21 cellular contexts compared by ENCODE assay signal in the genomic region with DNA sequence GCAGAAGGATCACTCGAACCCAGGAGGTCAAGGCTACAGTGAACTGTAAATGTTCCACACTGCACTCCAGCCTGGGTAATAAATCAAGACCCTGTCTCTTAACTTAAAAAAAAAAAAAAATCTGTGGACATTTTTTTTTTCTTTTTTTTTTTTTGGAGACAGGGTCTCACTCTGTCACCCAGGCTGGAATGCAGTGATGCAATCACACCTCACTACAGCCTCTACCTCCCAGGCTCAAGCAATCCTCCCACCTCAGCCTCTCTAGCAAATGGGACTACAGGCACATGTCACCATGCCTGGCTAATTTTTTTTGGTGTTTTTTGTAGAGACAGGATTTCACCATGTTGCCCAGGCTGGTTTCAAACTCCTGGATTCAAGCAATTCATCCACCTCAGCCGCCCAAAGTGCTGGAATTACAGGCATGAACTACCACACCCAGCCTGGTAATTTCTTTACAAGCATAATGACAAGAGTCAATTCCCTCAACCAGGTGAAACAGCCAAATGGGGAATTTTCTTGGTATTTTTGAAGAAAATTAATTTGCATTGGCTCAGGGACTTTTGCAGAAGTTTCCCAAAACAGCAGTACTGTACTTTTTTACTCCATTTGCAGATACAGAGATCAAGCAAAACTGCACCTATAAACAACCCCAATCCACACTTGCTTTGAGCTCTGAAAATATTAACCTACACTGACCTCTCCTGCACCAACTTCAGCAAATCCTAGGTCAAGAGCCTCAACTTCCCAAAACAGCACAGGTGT. TPM values are rescaled to one million over a fixed set of nuclear protein-coding genes. Genes with fewer than 3 reads are reported as not detected.
DNase-seq lines count a peak whose midpoint lies in the region; ATAC-seq, FAIRE-seq and TF ChIP-seq lines count a peak whose summit lies in the region.
"Had no signal": no experiment of that assay in that cellular context is flagged by ENCODE, and none has a peak within 500 bp of the region (broad histone marks: within the 10 kb centered on the region; RNA-seq: fewer than 3 reads in every experiment).

No MANE protein-coding gene starts in this region.

- H3K27me3 ChIP-seq in HepG2 (ENCODE audit: control insufficient read depth in 1 of 2, insufficient read depth in 2 of 2, low read length in 2 of 2) (no peaks in the 10 kb centered on the region), right lobe of liver (no peaks in the 10 kb centered on the region), colonic mucosa (no peaks in the 10 kb centered on the region), transverse colon (no peaks in the 10 kb centered on the region), ovary (no peaks in the 10 kb centered on the region)
- H3K27me3 ChIP-seq: body of pancreas, gastroesophageal sphincter, Peyer's patch had no signal

- no peak for ATAC-seq in HepG2
- ATAC-seq in right lobe of liver = no peak
- no peak for ATAC-seq in GM18502 (IDR thresholded peaks at IDR 0.05; ENCODE audit: poor library complexity, unreplicated experiment)
- ATAC-seq: body of pancreas, gastroesophageal sphincter, SK-N-SH treated with all-trans-retinoic acid at 6 μM for 48 hours had no signal

- H3K9ac ChIP-seq in HepG2 (ENCODE audit: insufficient read depth, low read depth, low read length) = no peak overlapping the region
- H3K9ac ChIP-seq in colonic mucosa (ENCODE audit: low read depth in 2 of 2, low read length in 2 of 2) = no peak overlapping the region

- H3K79me2 ChIP-seq in HepG2 (ENCODE audit: insufficient read depth, low read length) = peaks cover 48% of the 10 kb centered on the region

- in situ Hi-C loops in HepG2 (cut with HindIII; ENCODE audit: extremely low pct_ligation_motif_present, low pct_unique_long_range_greater_than_20kb) (no loop called here), transverse colon (cut with MboI; ENCODE audit: low pct_ligation_motif_present in 1 of 4, low pct_unique_long_range_greater_than_20kb in 1 of 4, low sequenced_read_pairs in 3 of 4) (no loop called here)

- FAIRE-seq in HepG2 (lab: Jason Lieb, UNC) = no peak
- FAIRE-seq: G401.6 had no signal

- no peak overlapping the region for H3K4me3 ChIP-seq in HepG2 (replicated peaks in 1 of 3; ENCODE audit: insufficient read depth in 1 of 3, low read depth in 2 of 3, low read length in 3 of 3)
- H3K4me3 ChIP-seq in right lobe of liver = no peak overlapping the region
- no peak overlapping the region for H3K4me3 ChIP-seq in HEK293 (ENCODE audit: low read depth, low read length)
- H3K4me3 ChIP-seq in colonic mucosa = no peak overlapping the region
- no peak overlapping the region for H3K4me3 ChIP-seq in transverse colon
- H3K4me3 ChIP-seq in ovary = no peak overlapping the region
- H3K4me3 ChIP-seq: body of pancreas, gastroesophageal sphincter, Peyer's patch had no signal

- TF ChIP-seq EP300 in HepG2 (IDR thresholded peaks at IDR 0.05; ENCODE audit: low read depth in 2 of 2, low read length in 2 of 2) (no peak), HepG2 (CRISPR knock-in tag; IDR thresholded peaks at IDR 0.05; ENCODE audit: borderline replicate concordance) (no peak), transverse colon (IDR thresholded peaks at IDR 0.05; ENCODE audit: low read depth) (no peak), ovary (IDR thresholded peaks at IDR 0.05) (no peak)

- no peak for TF ChIP-seq RAD21 in HepG2 (CRISPR knock-in tag; IDR thresholded peaks at IDR 0.05)

- peaks cover 78% of the 10 kb centered on the region for H3K4me1 ChIP-seq in HepG2 (ENCODE audit: insufficient read depth, low read length)
- peaks cover 0 to 4% (median 0%) of the 10 kb centered on the region in 4 donors for H3K4me1 ChIP-seq in right lobe of liver
- H3K4me1 ChIP-seq in HEK293 (ENCODE audit: control insufficient read depth, insufficient read depth, low read length) = peaks cover 19% of the 10 kb centered on the region
- peaks cover 11% of the 10 kb centered on the region for H3K4me1 ChIP-seq in colonic mucosa
- H3K4me1 ChIP-seq in transverse colon = peaks cover 20 to 50% (median 34%) of the 10 kb centered on the region in 4 donors
- peaks cover 1% of the 10 kb centered on the region for H3K4me1 ChIP-seq in ovary (ENCODE audit: insufficient read depth)

- TF ChIP-seq POLR2A in HepG2 (IDR thresholded peaks at IDR 0.05; ENCODE audit: insufficient read depth in 1 of 2, low read depth in 2 of 2, low read length in 2 of 2) = no peak
- no peak for TF ChIP-seq POLR2A in right lobe of liver (IDR thresholded peaks at IDR 0.05)
- no peak for TF ChIP-seq POLR2A in transverse colon (IDR thresholded peaks at IDR 0.05)
- TF ChIP-seq POLR2A in ovary (IDR thresholded peaks at IDR 0.05) = no peak

- H2AFZ ChIP-seq in HepG2 (ENCODE audit: low read length) = no peak overlapping the region

- TF ChIP-seq CTCF in HepG2 (CRISPR knock-in tag; IDR thresholded peaks at IDR 0.05) (no peak), right lobe of liver (IDR thresholded peaks at IDR 0.05) (no peak), HEK293 (tag by site-specific recombination; IDR thresholded peaks at IDR 0.05) (no peak), colonic mucosa (IDR thresholded peaks at IDR 0.05) (no peak), transverse colon (IDR thresholded peaks at IDR 0.05) (no peak), ovary (IDR thresholded peaks at IDR 0.05) (no peak)

- no peak for DNase-seq in HepG2 (ENCODE audit: low spot score)
- no peak for DNase-seq in right lobe of liver
- peak; percentile 39 for DNase-seq in colonic mucosa
- DNase-seq in transverse colon = peak; percentile 36
- DNase-seq in putamen (ENCODE audit: low spot score) = no peak
- no peak for DNase-seq in ovary
- DNase-seq: body of pancreas, COR-L47, dermis blood vessel endothelial cell, NCI-H1048, NCI-H2107, NCI-H526 treated with DMSO at 0.1 percent for 48 hours, Peyer's patch, right cardiac atrium, substantia nigra had no signal

- H3K9me3 ChIP-seq in HepG2 (ENCODE audit: low read length) (no peaks in the 10 kb centered on the region), right lobe of liver (no peaks in the 10 kb centered on the region), HEK293 (ENCODE audit: control insufficient read depth, insufficient read depth, low read depth, low read length) (no peaks in the 10 kb centered on the region), colonic mucosa (no peaks in the 10 kb centered on the region), transverse colon (no peaks in the 10 kb centered on the region), ovary (no peaks in the 10 kb centered on the region)
- H3K9me3 ChIP-seq: body of pancreas, gastroesophageal sphincter, Peyer's patch had no signal

- POLR2A ChIA-PET in HepG2 (lab: Yijun Ruan, JAX) (no interaction called here), HEK293 (lab: Yijun Ruan, JAX) (no interaction called here)

- intact Hi-C loops in HepG2 (cut with micrococcal nuclease; ENCODE audit: unreplicated experiment) = no loop called here
- intact Hi-C loops in right lobe of liver (cut with DNase I) = no loop called here
- intact Hi-C loops in colonic mucosa (cut with DNase I) = no loop called here
- intact Hi-C loops in transverse colon (cut with DNase I; ENCODE audit: low total_unique reads) = no loop called here
- intact Hi-C loops in ovary (cut with DNase I) = loop anchor here in 1 of 4 donors (1.0 kb wide), 1 partner anchor 29 kb away; no protein-coding TSS in a partner anchor

- H3K36me3 ChIP-seq in HepG2 (replicated peaks in 1 of 2; ENCODE audit: control insufficient read depth in 1 of 2, insufficient read depth in 2 of 2, low read length in 2 of 2) (no peaks in the 10 kb centered on the region), right lobe of liver (no peaks in the 10 kb centered on the region), HEK293 (ENCODE audit: control insufficient read depth in 2 of 2, insufficient read depth in 1 of 2, low read length in 2 of 2) (no peaks in the 10 kb centered on the region), colonic mucosa (no peaks in the 10 kb centered on the region), transverse colon (no peaks in the 10 kb centered on the region), ovary (no peaks in the 10 kb centered on the region)
- H3K36me3 ChIP-seq: Peyer's patch had no signal

- H3K4me2 ChIP-seq in HepG2 (ENCODE audit: low read depth, low read length) = no peak overlapping the region

- peaks cover 4% of the 10 kb centered on the region; the same call in 1 of the 2 replicates for H4K20me1 ChIP-seq in HepG2 (ENCODE audit: insufficient read depth, low read length)

- WGBS in HepG2 (ENCODE audit: low lambda C conversion rate) = 93% methylated on average over 2 of the region's 2 CpGs
- WGBS in right lobe of liver (ENCODE audit: insufficient coverage, low coverage, low lambda C conversion rate, missing lambda C conversion rate) = 92% methylated on average over 2 of the region's 2 CpGs
- WGBS in transverse colon (ENCODE audit: low coverage in 1 of 2), 2 donors = 61 to 71% methylated on average over 1 to 2 of the region's 2 CpGs
- WGBS in ovary, 3 donors = 71 to 86% (median 76%) methylated on average over 2 of the region's 2 CpGs

- CTCF ChIA-PET in HepG2 (lab: Yijun Ruan, JAX; ENCODE audit: low intra/inter-chr PET ratio, low total read pairs) (no interaction called here), HEK293 (lab: Yijun Ruan, JAX) (interaction anchor here (0.6 kb wide), 1 partner anchor 57 kb away, joined by 4 read pairs; no protein-coding TSS in a partner anchor)

- no TSS peak for BruUV-seq in HepG2 (replicated peaks; lab: Mats Ljungman, UMichigan)

- H3K27ac ChIP-seq in HepG2 (ENCODE audit: extremely low read length, insufficient read depth, low read length) = no peak overlapping the region
- H3K27ac ChIP-seq in right lobe of liver = no peak overlapping the region
- H3K27ac ChIP-seq in HEK293 (ENCODE audit: extremely low read depth, low read depth, low read length) = no peak overlapping the region
- H3K27ac ChIP-seq in colonic mucosa = peak overlapping the region; percentile 31
- peak overlapping the region in 2 of 4 donors; percentile 18 to 47 for H3K27ac ChIP-seq in transverse colon
- H3K27ac ChIP-seq in ovary = no peak overlapping the region
- H3K27ac ChIP-seq: gastroesophageal sphincter, Peyer's patch, VCaP had no signal

RNA-seq across cellular contexts. Expression of gene MRTFA, which starts 44.0 kb away (rescaled TPM):
- total RNA-seq in HepG2 (2016; rRNA removed; fragmentation: Illumina TruSeq; extraction: Trizol) = 8.2 and 9.9 TPM in 2 replicates
- 10.0 and 14.3 TPM in 2 replicates for total RNA-seq in HepG2 (2016; cell fraction: cytosol; rRNA removed; fragmentation: Illumina TruSeq; extraction: Trizol; ENCODE audit: low read depth)
- 5.1 and 7.9 TPM in 2 replicates for total RNA-seq in HepG2 (2016; cell fraction: insoluble cytoplasmic fraction; rRNA removed; fragmentation: Illumina TruSeq; extraction: Trizol)
- 4.8 and 7.5 TPM in 2 replicates for total RNA-seq in HepG2 (2016; cell fraction: membrane; rRNA removed; fragmentation: Illumina TruSeq; extraction: Trizol)
- total RNA-seq in HepG2 (2016; cell fraction: nucleus; rRNA removed; fragmentation: Illumina TruSeq; extraction: Trizol) = 11.0 and 11.8 TPM in 2 replicates
- polyA plus RNA-seq in HepG2 (2011; rRNA removed) = 2.4 TPM in 2 replicates
- polyA plus RNA-seq in HepG2 (2011; cell fraction: cytosol; rRNA removed) = 2.0 and 2.1 TPM in 2 replicates
- polyA plus RNA-seq in HepG2 (2011; cell fraction: nucleus; rRNA removed) = 12.6 and 14.1 TPM in 2 replicates
- polyA plus RNA-seq in HepG2 (2012) = 5.7 and 10.2 TPM in 2 replicates
- 0.74 and 0.75 TPM in 2 replicates for polyA plus RNA-seq in HepG2 (2016; cell fraction: cytosol; fragmentation: Illumina TruSeq; extraction: Trizol; ENCODE audit: low read depth)
- polyA plus RNA-seq in HepG2 (2016; cell fraction: insoluble cytoplasmic fraction; fragmentation: Illumina TruSeq; extraction: Trizol; ENCODE audit: low read depth) = 5.4 and 8.3 TPM in 2 replicates
- polyA plus RNA-seq in HepG2 (2016; cell fraction: membrane; fragmentation: Illumina TruSeq; extraction: Trizol; ENCODE audit: low read depth) = 1.4 and 1.8 TPM in 2 replicates
- polyA plus RNA-seq in HepG2 (2016; cell fraction: nucleus; fragmentation: Illumina TruSeq; extraction: Trizol; ENCODE audit: insufficient read depth, low read depth) = 13.8 and 15.2 TPM in 2 replicates
- 19.1 and 29.6 TPM in 2 replicates for polyA minus RNA-seq in HepG2 (2011; rRNA and poly(A)+ RNA removed; ENCODE audit: low replicate concordance)
- polyA minus RNA-seq in HepG2 (2011; cell fraction: cytosol; rRNA and poly(A)+ RNA removed) = 12.1 and 18.0 TPM in 2 replicates
- polyA minus RNA-seq in HepG2 (2011; cell fraction: nucleus; rRNA and poly(A)+ RNA removed) = 24.1 and 32.1 TPM in 2 replicates
- 10 to 100 TPM in 5 of 6 experiments, 1 to 10 TPM in 1; 9.3 to 20.6 (median 16.3) TPM for total RNA-seq in right lobe of liver
- total RNA-seq in colonic mucosa = 10 to 100 TPM; 31.9 to 35.6 TPM
- 100 to 1,000 TPM in 2 of 4 donors, 10 to 100 TPM in 2; 46.0 to 408 (median 90.0) TPM for total RNA-seq in transverse colon
- 10 to 100 TPM; 41.6 to 59.7 (median 55.0) TPM for total RNA-seq in ovary
- 10 to 100 TPM; 15.4 to 29.8 TPM for polyA plus RNA-seq in ovary

Comparison
In these comparisons a context has a peak if more than half of its experiments do, and no peak if none do; other contexts are left out.
1. DNase-seq: peak in colonic mucosa (single experiment) and transverse colon (single experiment); none in HepG2 (single experiment), right lobe of liver (0 of 3), putamen (single experiment) and ovary (0 of 5).
2. Of the 63 proteins assayed by ChIP-seq in both HepG2 and HEK293: peak only in HepG2: none; only in HEK293: ZNF362; in both: none; in neither: 62.